Comparison of ENCODE assay signal across 1 cellular context in genomic region chr2:144595686-144596073, GRCh38.
TF ChIP-seq lines count a peak whose summit lies in the region.

No MANE protein-coding gene starts in this region.

TF ChIP-seq in HepG2, 621 proteins besides CTCF, POLR2A, EP300 and RAD21 (continued from another document):
- TF ChIP-seq ZNF280B (CRISPR knock-in tag; IDR thresholded peaks at IDR 0.05; ENCODE audit: borderline replicate concordance), result no peak
- TF ChIP-seq CENPT (CRISPR knock-in tag; IDR thresholded peaks at IDR 0.05; ENCODE audit: low read depth), result no peak
- no peak for TF ChIP-seq HOXA5 (CRISPR knock-in tag; IDR thresholded peaks at IDR 0.05)
- TF ChIP-seq ATF7 (IDR thresholded peaks at IDR 0.05), result no peak
- TF ChIP-seq ATF7 (CRISPR knock-in tag; IDR thresholded peaks at IDR 0.05), result no peak
- TF ChIP-seq STAT5B (CRISPR knock-in tag; IDR thresholded peaks at IDR 0.05), result no peak
- no peak for TF ChIP-seq ZNF766 (CRISPR knock-in tag; IDR thresholded peaks at IDR 0.05; ENCODE audit: borderline replicate concordance)
- no peak for TF ChIP-seq FOSL2 (CRISPR knock-in tag; IDR thresholded peaks at IDR 0.05)
- TF ChIP-seq ZNF569 (CRISPR knock-in tag; IDR thresholded peaks at IDR 0.05; ENCODE audit: borderline replicate concordance), result no peak
